ENCODE assay signal across 11 cellular contexts in genomic region chr1:234985007-234985370, GRCh38.
A peak's percentile ranks its signal among the peaks of the same experiment; 100 is the strongest.
DNase-seq lines count a peak whose midpoint lies in the region; ATAC-seq and TF ChIP-seq lines count a peak whose summit lies in the region.
"Had no signal": no experiment of that assay in that cellular context is flagged by ENCODE, and none has a peak within 500 bp of the region (broad histone marks: within the 10 kb centered on the region; RNA-seq: fewer than 3 reads in every experiment).

No MANE protein-coding gene starts in this region.

- DNase-seq in GM23338 (ENCODE audit: low spot score) (no peak), SK-N-MC (ENCODE audit: low read depth, low spot score) (no peak), spleen (no peak), NCI-H748 treated with DMSO at 0.1 percent for 48 hours (lab: John Stamatoyannopoulos, UW) (no peak), posterior cingulate gyrus (no peak), nucleus accumbens (lab: John Stamatoyannopoulos, UW) (no peak)
- DNase-seq: activated B cell treated with CpG ODN at 0.5 μM for 24 hours, Caco-2, substantia nigra had no signal

- H3K27ac Mint-ChIP-seq in GM23338: no peak overlapping the region

- H3K27ac ChIP-seq in GM23338 (ENCODE audit: low read depth) (peak overlapping the region; percentile 96), SK-N-MC (peak overlapping the region; percentile 83; the same call in 1 of the 2 replicates), gastroesophageal sphincter (peak overlapping the region; percentile 75 to 99 (median 94)), spleen (peak overlapping the region; percentile 46 to 96 (median 86))

- no peaks in the 10 kb centered on the region for H3K79me2 ChIP-seq in GM23338 (replicated peaks; ENCODE audit: insufficient read depth)

- no peak for TF ChIP-seq CTCF in GM23338 (conservative IDR thresholded peaks at IDR 0.05; ENCODE audit: low read depth in 2 of 2)
- no peak for TF ChIP-seq CTCF in gastroesophageal sphincter (IDR thresholded peaks at IDR 0.05)
- TF ChIP-seq CTCF in spleen (IDR thresholded peaks at IDR 0.05 in 8 of 11, conservative IDR thresholded peaks at IDR 0.05 in 3 of 11): no peak

- no peaks in the 10 kb centered on the region for H4K20me1 ChIP-seq in GM23338 (replicated peaks; ENCODE audit: insufficient read depth)

- no peaks in the 10 kb centered on the region; the same call in 1 of the 2 replicates for H3F3A ChIP-seq in GM23338 (replicated peaks; ENCODE audit: low read depth)

- H3K27me3 ChIP-seq in GM23338 (ENCODE audit: insufficient read depth) (no peaks in the 10 kb centered on the region), gastroesophageal sphincter (no peaks in the 10 kb centered on the region), spleen (replicated peaks in 1 of 7) (no peaks in the 10 kb centered on the region)

- no peak overlapping the region for H3K4me3 Mint-ChIP-seq in GM23338
- H3K4me3 Mint-ChIP-seq: activated B cell treated with CpG ODN at 0.5 μM for 24 hours had no signal

- H3K9me2 ChIP-seq in GM23338 (ENCODE audit: insufficient read depth): no peaks in the 10 kb centered on the region

- no peak overlapping the region for H2AFZ ChIP-seq in GM23338

- TF ChIP-seq EP300 in gastroesophageal sphincter (IDR thresholded peaks at IDR 0.05): no peak

- ATAC-seq in GM23338 (no peak), gastroesophageal sphincter (no peak), HG03175 (IDR thresholded peaks at IDR 0.05; ENCODE audit: unreplicated experiment) (no peak)

- H3K36me3 ChIP-seq in GM23338 (ENCODE audit: insufficient read depth): no peaks in the 10 kb centered on the region
- H3K36me3 ChIP-seq in SK-N-MC (ENCODE audit: insufficient read depth, low read length): no peaks in the 10 kb centered on the region
- H3K36me3 ChIP-seq in gastroesophageal sphincter: no peaks in the 10 kb centered on the region
- H3K36me3 ChIP-seq in spleen: no peaks in the 10 kb centered on the region

- 85% methylated on average over 3 of the region's 7 CpGs; no CpG with 5 or more reads in 1 of the 2 donors for WGBS in gastroesophageal sphincter (ENCODE audit: low coverage in 1 of 2), 2 donors
- WGBS in spleen, 5 donors: 90 to 96% (median 93%) methylated on average over 7 of the region's 7 CpGs

- no peak for TF ChIP-seq POLR2A in gastroesophageal sphincter (IDR thresholded peaks at IDR 0.05)
- TF ChIP-seq POLR2A in spleen (IDR thresholded peaks at IDR 0.05): no peak

- peaks cover 6% of the 10 kb centered on the region for H3K27me3 Mint-ChIP-seq in GM23338 (ENCODE audit: insufficient read depth, low read depth, poor library complexity)
- H3K27me3 Mint-ChIP-seq: activated B cell treated with CpG ODN at 0.5 μM for 24 hours had no signal

- H3K9me3 ChIP-seq in SK-N-MC (ENCODE audit: low read depth, low read length): no peaks in the 10 kb centered on the region
- no peaks in the 10 kb centered on the region for H3K9me3 ChIP-seq in gastroesophageal sphincter
- no peaks in the 10 kb centered on the region for H3K9me3 ChIP-seq in spleen
- H3K9me3 ChIP-seq: Caco-2 had no signal

- intact Hi-C loops in spleen (cut with DNase I; ENCODE audit: low total_unique reads) (loop anchor here (10.0 kb wide), 1 partner anchor 100 kb away; no protein-coding TSS in a partner anchor), posterior cingulate gyrus (cut with DNase I) (no loop called here)

- H3K36me3 Mint-ChIP-seq in GM23338 (ENCODE audit: low read depth): peaks cover 2% of the 10 kb centered on the region; the same call in 1 of the 3 replicates

- H3K4me1 Mint-ChIP-seq in GM23338: peaks cover 24% of the 10 kb centered on the region

- no peaks in the 10 kb centered on the region; the same call in 2 of the 3 replicates for H3K9me3 Mint-ChIP-seq in GM23338
- H3K9me3 Mint-ChIP-seq: activated B cell treated with CpG ODN at 0.5 μM for 24 hours had no signal

- H3K4me3 ChIP-seq in GM23338: no peak overlapping the region
- H3K4me3 ChIP-seq in SK-N-MC: no peak overlapping the region
- H3K4me3 ChIP-seq in gastroesophageal sphincter: no peak overlapping the region
- no peak overlapping the region for H3K4me3 ChIP-seq in spleen

- H3K9ac ChIP-seq in SK-N-MC (ENCODE audit: insufficient read length): no peak overlapping the region

- no peak overlapping the region for H3K4me2 ChIP-seq in GM23338

- H3K4me1 ChIP-seq in GM23338 (ENCODE audit: insufficient read depth): peaks cover 27% of the 10 kb centered on the region
- peaks cover 27 to 85% (median 52%) of the 10 kb centered on the region in 3 donors for H3K4me1 ChIP-seq in gastroesophageal sphincter
- H3K4me1 ChIP-seq in spleen: peaks cover 29 to 82% (median 63%) of the 10 kb centered on the region in 6 donors

TF ChIP-seq in GM23338, 12 proteins besides CTCF, POLR2A, EP300 and RAD21 (continues in another document):
- TF ChIP-seq ETS1 (IDR thresholded peaks at IDR 0.05) (no peak), ZNF114 (CRISPR knock-in tag; IDR thresholded peaks at IDR 0.05) (no peak), STAT1 (IDR thresholded peaks at IDR 0.05; ENCODE audit: unreplicated experiment) (no peak), ZNF331 (CRISPR knock-in tag; IDR thresholded peaks at IDR 0.05; ENCODE audit: low read depth) (no peak), POLR2AphosphoS5 (IDR thresholded peaks at IDR 0.05; ENCODE audit: low read depth) (no peak), ZNF462 (CRISPR knock-in tag; IDR thresholded peaks at IDR 0.05) (no peak), NANOG (IDR thresholded peaks at IDR 0.05; ENCODE audit: borderline replicate concordance) (no peak), EZH2phosphoT487 (IDR thresholded peaks at IDR 0.05; ENCODE audit: unreplicated experiment) (no peak), JUNB (IDR thresholded peaks at IDR 0.05; ENCODE audit: unreplicated experiment) (no peak), EZH2 (IDR thresholded peaks at IDR 0.05; ENCODE audit: low read depth, unreplicated experiment) (no peak), CREB1 (CRISPR knock-in tag; IDR thresholded peaks at IDR 0.05; ENCODE audit: low read depth) (no peak)
